ENCODE assay signal across 8 cellular contexts in the genomic region with DNA sequence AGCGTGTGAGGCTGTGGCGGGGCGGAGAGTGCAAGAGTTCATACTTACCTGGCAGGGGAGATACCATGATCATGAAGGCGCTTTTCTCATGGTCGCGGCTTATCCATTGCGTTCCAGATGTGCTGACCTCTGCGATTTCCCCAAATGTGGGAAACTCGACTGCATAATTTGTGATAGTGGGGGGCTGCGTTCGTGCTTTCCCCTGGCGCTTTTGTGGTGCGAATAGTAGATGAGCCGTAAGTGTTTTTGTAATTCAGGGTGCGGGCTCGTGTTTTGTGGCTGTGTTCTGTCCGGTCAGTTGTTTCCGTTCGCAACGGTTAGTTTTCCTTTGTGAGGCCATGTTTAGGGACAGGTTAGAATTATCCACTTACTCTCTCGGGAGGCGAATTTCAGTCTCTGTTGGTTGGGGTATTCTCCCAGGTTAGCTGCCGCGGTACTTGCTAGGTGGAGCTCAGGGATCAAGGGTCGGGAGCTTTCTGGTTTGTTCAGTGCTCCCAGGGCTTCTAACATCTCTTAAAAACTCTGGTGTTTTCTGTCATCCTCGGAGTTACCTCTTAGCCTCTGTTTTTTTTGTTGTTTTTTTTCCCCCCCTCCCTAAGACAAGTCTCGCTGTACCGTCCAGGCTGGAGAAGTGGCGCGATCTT. TPM values are rescaled to one million over a fixed set of nuclear protein-coding genes. Genes with fewer than 3 reads are reported as not detected.
A peak's percentile ranks its signal among the peaks of the same experiment; 100 is the strongest.
DNase-seq lines count a peak whose midpoint lies in the region; ATAC-seq and TF ChIP-seq lines count a peak whose summit lies in the region.
"Not testable (repeated sequence)": the region's sequence is repeated elsewhere in the genome, so short reads cannot be mapped to it uniquely, and the experiment has no call there.

No MANE protein-coding gene starts in this region.

- intact Hi-C loops in left ventricle myocardium inferior (cut with micrococcal nuclease); transverse colon (cut with DNase I; ENCODE audit: low total_unique reads): not testable (repeated sequence)

- H3K4me1 ChIP-seq in left ventricle myocardium inferior, transverse colon: not testable (repeated sequence)

- TF ChIP-seq CTCF in GM13976 (IDR thresholded peaks at IDR 0.05; ENCODE audit: borderline replicate concordance, control extremely low read depth, extremely low read depth, insufficient read depth, missing control alignments); left ventricle myocardium inferior (IDR thresholded peaks at IDR 0.05; ENCODE audit: borderline replicate concordance); progenitor cell of endocrine pancreas (IDR thresholded peaks at IDR 0.05; ENCODE audit: unreplicated experiment); transverse colon (IDR thresholded peaks at IDR 0.05): not testable (repeated sequence)

- H3K36me3 Mint-ChIP-seq in T-helper 17 cell (ENCODE audit: low read depth); progenitor cell of endocrine pancreas (ENCODE audit: insufficient read depth): not testable (repeated sequence)

- DNase-seq in GM13976 (ENCODE audit: low spot score) (peak; percentile 80), NCI-H146 (lab: John Stamatoyannopoulos, UW) (peak; percentile 7), T-helper 17 cell (peak; percentile 45 to 75 (median 75)), amniotic stem cell (lab: John Stamatoyannopoulos, UW) (peak; percentile 77), left ventricle myocardium inferior (peak; percentile 64), progenitor cell of endocrine pancreas (ENCODE audit: low spot score, unreplicated experiment) (peak; percentile 62), transverse colon (peak; percentile 92)

- peak overlapping the region; percentile 71 for H3K27ac ChIP-seq in left ventricle myocardium inferior (replicated peaks)
- H3K27ac ChIP-seq in transverse colon, result peak overlapping the region; percentile 78 to 83 (median 82)

- not testable (repeated sequence) for H3K9me3 ChIP-seq in T-helper 17 cell (ENCODE audit: control insufficient read depth, low read length, poor library complexity, severe bottlenecking); left ventricle myocardium inferior (replicated peaks); transverse colon

- not testable (repeated sequence) for H3K9me3 Mint-ChIP-seq in progenitor cell of endocrine pancreas (ENCODE audit: low read depth)

- in situ Hi-C loops in GM13976 (cut with MboI; ENCODE audit: low sequenced_read_pairs, unreplicated experiment); transverse colon (cut with MboI; ENCODE audit: low pct_ligation_motif_present in 1 of 4, low pct_unique_long_range_greater_than_20kb in 1 of 4, low sequenced_read_pairs in 3 of 4): not testable (repeated sequence)

- H3K4me1 Mint-ChIP-seq in T-helper 17 cell; progenitor cell of endocrine pancreas (ENCODE audit: low read depth): not testable (repeated sequence)

- not testable (repeated sequence) for H3K27me3 ChIP-seq in left ventricle myocardium inferior (ENCODE audit: low read depth); transverse colon

- peak overlapping the region; percentile 91 for H3K4me3 Mint-ChIP-seq in T-helper 17 cell
- H3K4me3 Mint-ChIP-seq in progenitor cell of endocrine pancreas (ENCODE audit: low read depth), result peak overlapping the region; percentile 78

- H3K27ac Mint-ChIP-seq in T-helper 17 cell, result peak overlapping the region; percentile 95
- peak overlapping the region; percentile 99 for H3K27ac Mint-ChIP-seq in progenitor cell of endocrine pancreas

- H3K36me3 ChIP-seq in left ventricle myocardium inferior, transverse colon: not testable (repeated sequence)

- peak; percentile 100 for TF ChIP-seq POLR2A in transverse colon (IDR thresholded peaks at IDR 0.05)

- not testable (repeated sequence) for TF ChIP-seq EP300 in transverse colon (IDR thresholded peaks at IDR 0.05; ENCODE audit: low read depth)

- peak overlapping the region; percentile 63 for H3K4me3 ChIP-seq in left ventricle myocardium inferior
- H3K4me3 ChIP-seq in transverse colon, result peak overlapping the region; percentile 8 to 44 (median 22)

- WGBS in transverse colon (ENCODE audit: low coverage in 1 of 2), 2 donors, result 0 to 2% methylated on average over 9 to 30 of the region's 30 CpGs

- not testable (repeated sequence) for H3K27me3 Mint-ChIP-seq in T-helper 17 cell, progenitor cell of endocrine pancreas

- ATAC-seq in HG02678 (IDR thresholded peaks at IDR 0.05; ENCODE audit: unreplicated experiment) (peak; percentile 74), T-helper 17 cell (peak; percentile 73)

RNA-seq across cellular contexts. Expression of gene PPIAL4G, which starts 39.6 kb away (rescaled TPM):
- total RNA-seq in T-helper 17 cell (under 1 TPM; 0.08 to 0.42 TPM), left ventricle myocardium inferior (not detected), progenitor cell of endocrine pancreas (0.14 TPM in 1 of 2 replicates, not detected in the other), transverse colon (under 1 TPM in 1 of 4 donors, not detected in 3; 0.16 TPM)

Comparison
In these comparisons a context has a peak if more than half of its experiments do, and no peak if none do; other contexts are left out.
1. Peak in every context shown above with its lines: DNase-seq, ATAC-seq, H3K4me3 ChIP-seq and H3K27ac ChIP-seq.
2. DNase-seq: peak in every context shown above with its lines; median percentile 92 in transverse colon; 80 in GM13976; 77 in amniotic stem cell; 75 in T-helper 17 cell; 64 in left ventricle myocardium inferior; 62 in progenitor cell of endocrine pancreas; 7 in NCI-H146.